Comparison of ENCODE assay signal across 8 cellular contexts in genomic region chr1:45803299-45803780, GRCh38. TPM values are rescaled to one million over a fixed set of nuclear protein-coding genes. Genes with fewer than 3 reads are reported as not detected.
DNase-seq lines count a peak whose midpoint lies in the region; ATAC-seq and TF ChIP-seq lines count a peak whose summit lies in the region.

MAST2 (plus strand) TSS chr1:45803612; CDS start chr1:45803896, 284 bp downstream.

- peaks cover 25% of the 10 kb centered on the region for H3K4me1 Mint-ChIP-seq in CD4-positive, alpha-beta T cell (ENCODE audit: low read depth)

- no peaks in the 10 kb centered on the region for H3K9me3 Mint-ChIP-seq in CD4-positive, alpha-beta T cell

- intact Hi-C loops in CD4-positive, alpha-beta T cell (cut with DNase I, micrococcal nuclease): loop anchor here in 1 of 2 experiments (5.0 to 10.0 kb wide), 2 partner anchors 116 to 599 kb away; partner anchors contain the start of genes GPBP1L1, TMEM69 and ZSWIM5

- H3K4me3 ChIP-seq in effector memory CD4-positive, alpha-beta T cell (ENCODE audit: insufficient read depth, low read depth, low read length, poor library complexity, severe bottlenecking): peak within 1 kb of the TSS; percentile 57

- H3K27me3 ChIP-seq in CD4-positive, alpha-beta T cell (ENCODE audit: control insufficient read depth, insufficient read depth, low read length): no peaks in the 10 kb centered on the region
- H3K27me3 ChIP-seq in effector memory CD4-positive, alpha-beta T cell (replicated peaks; ENCODE audit: control insufficient read depth, insufficient read depth, low read length, poor library complexity, severe bottlenecking): no peaks in the 10 kb centered on the region

- CTCF ChIA-PET in CD4-positive, alpha-beta T cell (lab: Charles Lee): interaction anchor here (0.8 kb wide), 1 partner anchor 10 kb away, joined by 3 read pairs; no protein-coding TSS in a partner anchor

- TF ChIP-seq CTCF in CD4-positive, alpha-beta T cell (IDR thresholded peaks at IDR 0.05): no peak

- H3K27ac Mint-ChIP-seq in CD4-positive, alpha-beta T cell: peak within 1 kb of the TSS; percentile 57

- no peaks in the 10 kb centered on the region for H3K27me3 Mint-ChIP-seq in CD4-positive, alpha-beta T cell

- H3K4me3 Mint-ChIP-seq in CD4-positive, alpha-beta T cell: peak within 1 kb of the TSS; percentile 95

- DNase-seq in CD4-positive, alpha-beta T cell: peak; percentile 49 to 85 (median 76)
- DNase-seq in HK-2 (ENCODE audit: unreplicated experiment): peak; percentile 86
- peak; percentile 78 for DNase-seq in NCI-H82 treated with DMSO at 0.1 percent for 48 hours (lab: John Stamatoyannopoulos, UW; ENCODE audit: unreplicated experiment)
- DNase-seq in activated CD8-positive, alpha-beta memory T cell treated with anti-CD3 and anti-CD28 coated beads for 1 hour (ENCODE audit: extremely low read depth in 1 of 2, low read depth in 1 of 2): peak; percentile 37 to 82
- peak; percentile 66 to 74 (median 67) for DNase-seq in effector memory CD4-positive, alpha-beta T cell
- peak; percentile 88 for DNase-seq in medulla oblongata (ENCODE audit: extremely low spot score)
- DNase-seq in stimulated activated CD4-positive, alpha-beta T cell treated with anti-CD3 and anti-CD28 coated beads, TNF-alpha, amount 100 ng/mL, for 4 hours (ENCODE audit: low read depth in 3 of 3): peak; percentile 67 to 75 (median 68)

- POLR2A ChIA-PET in CD4-positive, alpha-beta T cell (lab: Charles Lee): interaction anchor here (1.2 kb wide), 1 partner anchor 464 kb away, joined by 3 read pairs; the partner anchor contains the start of genes MUTYH and TOE1

- H3K4me1 ChIP-seq in effector memory CD4-positive, alpha-beta T cell (ENCODE audit: control insufficient read depth, insufficient read depth, low read length, poor library complexity, severe bottlenecking): peaks cover 5% of the 10 kb centered on the region

- H3K27ac ChIP-seq in CD4-positive, alpha-beta T cell (ENCODE audit: low read depth, low read length): no peak within 1 kb of the TSS
- no peak within 1 kb of the TSS for H3K27ac ChIP-seq in effector memory CD4-positive, alpha-beta T cell (ENCODE audit: insufficient read depth, low read length, poor library complexity, severe bottlenecking)

- no peaks in the 10 kb centered on the region for H3K36me3 ChIP-seq in effector memory CD4-positive, alpha-beta T cell (ENCODE audit: control insufficient read depth, insufficient read depth, low read length)

- peaks cover 4% of the 10 kb centered on the region for H3K36me3 Mint-ChIP-seq in CD4-positive, alpha-beta T cell (ENCODE audit: low read depth)

- peak; percentile 94 for ATAC-seq in CD4-positive, alpha-beta T cell (ENCODE audit: poor library complexity)
- peak; percentile 85 for ATAC-seq in GM19455 (IDR thresholded peaks at IDR 0.05; ENCODE audit: unreplicated experiment)

- no peaks in the 10 kb centered on the region for H3K9me3 ChIP-seq in CD4-positive, alpha-beta T cell (ENCODE audit: control insufficient read depth, low read length)
- no peaks in the 10 kb centered on the region for H3K9me3 ChIP-seq in effector memory CD4-positive, alpha-beta T cell (ENCODE audit: control insufficient read depth, low read length)

RNA-seq across cellular contexts. Expression of gene MAST2, which starts in this region (rescaled TPM):
- 1 to 10 TPM; 5.7 to 6.5 TPM for total RNA-seq in CD4-positive, alpha-beta T cell
